Comparison of ENCODE assay signal across 22 cellular contexts in genomic region chr20:33054791-33055190, GRCh38. TPM values are rescaled to one million over a fixed set of nuclear protein-coding genes. Genes with fewer than 3 reads are reported as not detected.
DNase-seq lines count a peak whose midpoint lies in the region; ATAC-seq, FAIRE-seq and TF ChIP-seq lines count a peak whose summit lies in the region.
"Had no signal": no experiment of that assay in that cellular context is flagged by ENCODE, and none has a peak within 500 bp of the region (broad histone marks: within the 10 kb centered on the region; RNA-seq: fewer than 3 reads in every experiment).

No MANE protein-coding gene starts in this region.

- H3K23ac ChIP-seq in neuronal stem cell (ENCODE audit: low read depth, low read length, poor library complexity): no peak overlapping the region

- CTCF ChIA-PET in HepG2 (lab: Yijun Ruan, JAX; ENCODE audit: low intra/inter-chr PET ratio, low total read pairs): no interaction called here

- H3K4me1 ChIP-seq in HepG2 (ENCODE audit: insufficient read depth, low read length): peaks cover 17% of the 10 kb centered on the region
- H3K4me1 ChIP-seq in right lobe of liver: no peaks in the 10 kb centered on the region
- peaks cover 4% of the 10 kb centered on the region; the same call in 1 of the 2 replicates for H3K4me1 ChIP-seq in SJCRH30
- H3K4me1 ChIP-seq in neuronal stem cell (ENCODE audit: control insufficient read depth in 2 of 2, insufficient read depth in 1 of 2, low read depth in 1 of 2, low read length in 2 of 2): peaks cover 0 to 5% of the 10 kb centered on the region in 2 donors
- H3K4me1 ChIP-seq: A549 had no signal

- intact Hi-C loops in HepG2 (cut with micrococcal nuclease; ENCODE audit: unreplicated experiment): no loop called here
- intact Hi-C loops in right lobe of liver (cut with DNase I): no loop called here

- no peak overlapping the region for H2BK15ac ChIP-seq in neuronal stem cell (ENCODE audit: low read length)

- no peak for TF ChIP-seq EP300 in HepG2 (IDR thresholded peaks at IDR 0.05; ENCODE audit: low read depth in 2 of 2, low read length in 2 of 2)
- TF ChIP-seq EP300 in HepG2 (CRISPR knock-in tag; IDR thresholded peaks at IDR 0.05; ENCODE audit: borderline replicate concordance): no peak

- H3K27ac ChIP-seq in HepG2 (ENCODE audit: extremely low read length, insufficient read depth, low read length) (no peak overlapping the region), right lobe of liver (no peak overlapping the region), SJCRH30 (no peak overlapping the region), neuronal stem cell (replicated peaks; ENCODE audit: low read length) (no peak overlapping the region)
- H3K27ac ChIP-seq: A549 had no signal

- TF ChIP-seq CTCF in HepG2 (CRISPR knock-in tag; IDR thresholded peaks at IDR 0.05) (no peak), right lobe of liver (IDR thresholded peaks at IDR 0.05) (no peak)

- ATAC-seq in HepG2: no peak
- ATAC-seq in right lobe of liver: no peak
- no peak for ATAC-seq in GM18870 (IDR thresholded peaks at IDR 0.05; ENCODE audit: unreplicated experiment)
- ATAC-seq: GM12878, GM23338, HCT116 had no signal

- BruUV-seq in HepG2 (replicated peaks; lab: Mats Ljungman, UMichigan): no TSS peak

- no peak overlapping the region for H3K4ac ChIP-seq in neuronal stem cell (ENCODE audit: low read length)

- POLR2A ChIA-PET in HepG2 (lab: Yijun Ruan, JAX): no interaction called here

- H3K9me3 ChIP-seq in HepG2 (ENCODE audit: low read length) (no peaks in the 10 kb centered on the region), right lobe of liver (no peaks in the 10 kb centered on the region), SJCRH30 (replicated peaks) (no peaks in the 10 kb centered on the region), neuronal stem cell (replicated peaks in 1 of 2; ENCODE audit: control insufficient read depth in 2 of 2, insufficient read depth in 1 of 2, low read depth in 1 of 2, low read length in 2 of 2) (no peaks in the 10 kb centered on the region)
- H3K9me3 ChIP-seq: A549 had no signal

- no peak overlapping the region for H2BK12ac ChIP-seq in neuronal stem cell (ENCODE audit: low read length)

- H2AFZ ChIP-seq in HepG2 (ENCODE audit: low read length): no peak overlapping the region
- no peak overlapping the region for H2AFZ ChIP-seq in neuronal stem cell (ENCODE audit: low read length)
- H2AFZ ChIP-seq: GM23338 had no signal

- H4K20me1 ChIP-seq in HepG2 (ENCODE audit: insufficient read depth, low read length): no peaks in the 10 kb centered on the region

- H3K14ac ChIP-seq in neuronal stem cell (ENCODE audit: low read length): no peak overlapping the region

- FAIRE-seq in HepG2 (lab: Jason Lieb, UNC): no peak
- FAIRE-seq: A549, D721Med, GM12878 had no signal

- no peaks in the 10 kb centered on the region for H3K79me2 ChIP-seq in HepG2 (ENCODE audit: insufficient read depth, low read length)

- no peak overlapping the region for H3K4me2 ChIP-seq in HepG2 (ENCODE audit: low read depth, low read length)
- H3K4me2 ChIP-seq in neuronal stem cell (ENCODE audit: insufficient read depth, low read length, poor library complexity, severe bottlenecking): no peak overlapping the region
- H3K4me2 ChIP-seq: A549, GM23338 had no signal

- no peak overlapping the region for H3K18ac ChIP-seq in neuronal stem cell (ENCODE audit: low read length)

- no peak overlapping the region for H2BK5ac ChIP-seq in neuronal stem cell (ENCODE audit: low read length)

- in situ Hi-C loops in HepG2 (cut with HindIII; ENCODE audit: extremely low pct_ligation_motif_present, low pct_unique_long_range_greater_than_20kb): no loop called here

- H3K27me3 ChIP-seq in HepG2 (ENCODE audit: control insufficient read depth in 1 of 2, insufficient read depth in 2 of 2, low read length in 2 of 2): peaks cover 1 to 46% of the 10 kb centered on the region in 2 experiments; a peak in 4 of 5 replicates
- H3K27me3 ChIP-seq in right lobe of liver: no peaks in the 10 kb centered on the region
- H3K27me3 ChIP-seq in SJCRH30: no peaks in the 10 kb centered on the region
- H3K27me3 ChIP-seq in neuronal stem cell (ENCODE audit: control insufficient read depth in 3 of 3, insufficient read depth in 3 of 3, low read depth in 1 of 3, low read length in 3 of 3): no peaks in the 10 kb centered on the region

- DNase-seq in HepG2 (ENCODE audit: low spot score) (no peak), right lobe of liver (no peak), SJCRH30 (peak; percentile 59 to 72), neuronal stem cell (ENCODE audit: low spot score) (no peak), LoVo (ENCODE audit: low spot score) (no peak)
- DNase-seq: 8988T; CD4-positive, alpha-beta T cell; CD8-positive, alpha-beta memory T cell; DMS 273 treated with DMSO at 0.1 percent for 48 hours; DMS79; EL; GDM1; H9 had no signal

- H3K4me3 ChIP-seq in HepG2 (replicated peaks in 1 of 3; ENCODE audit: insufficient read depth in 1 of 3, low read depth in 2 of 3, low read length in 3 of 3): no peak overlapping the region
- no peak overlapping the region for H3K4me3 ChIP-seq in right lobe of liver
- H3K4me3 ChIP-seq in SJCRH30: no peak overlapping the region
- no peak overlapping the region for H3K4me3 ChIP-seq in neuronal stem cell (ENCODE audit: low read length in 2 of 2)
- H3K4me3 ChIP-seq: A549, GM12878, GM23338 had no signal

- no peak overlapping the region for H2AK5ac ChIP-seq in neuronal stem cell (ENCODE audit: low read depth, low read length)

- no peak for TF ChIP-seq POLR2A in HepG2 (IDR thresholded peaks at IDR 0.05; ENCODE audit: insufficient read depth in 1 of 2, low read depth in 2 of 2, low read length in 2 of 2)
- no peak for TF ChIP-seq POLR2A in right lobe of liver (IDR thresholded peaks at IDR 0.05)

- no peak overlapping the region for H2BK120ac ChIP-seq in neuronal stem cell (ENCODE audit: low read depth, low read length)

- H3K9ac ChIP-seq in HepG2 (ENCODE audit: insufficient read depth, low read depth, low read length) (no peak overlapping the region), neuronal stem cell (ENCODE audit: low read depth, low read length, poor library complexity) (peak overlapping the region; percentile 44)

- TF ChIP-seq RAD21 in HepG2 (CRISPR knock-in tag; IDR thresholded peaks at IDR 0.05): no peak

- H4K91ac ChIP-seq in neuronal stem cell (ENCODE audit: low read depth, low read length, poor library complexity): no peak overlapping the region

- H4K8ac ChIP-seq in neuronal stem cell (ENCODE audit: low read depth, low read length): no peak overlapping the region

- H3K79me1 ChIP-seq in neuronal stem cell (ENCODE audit: low read depth, low read length): no peaks in the 10 kb centered on the region

- H3K36me3 ChIP-seq in HepG2 (replicated peaks in 1 of 2; ENCODE audit: control insufficient read depth in 1 of 2, insufficient read depth in 2 of 2, low read length in 2 of 2) (no peaks in the 10 kb centered on the region), right lobe of liver (no peaks in the 10 kb centered on the region), SJCRH30 (no peaks in the 10 kb centered on the region), neuronal stem cell (replicated peaks in 1 of 2; ENCODE audit: control insufficient read depth in 2 of 2, insufficient read depth in 2 of 2, low read length in 2 of 2) (no peaks in the 10 kb centered on the region)

- 41% methylated on average over 2 of the region's 2 CpGs for WGBS in HepG2 (ENCODE audit: low lambda C conversion rate)
- WGBS in right lobe of liver (ENCODE audit: insufficient coverage, low coverage, low lambda C conversion rate, missing lambda C conversion rate): 86% methylated on average over 1 of the region's 2 CpGs
- WGBS in neuronal stem cell (ENCODE audit: extremely low coverage in 2 of 2, insufficient read length in 2 of 2, insufficient replicate concordance in 1 of 2), 2 donors: no CpG with 5 or more reads among the region's 2 CpGs

RNA-seq across cellular contexts. Expression of gene BPIFB3, which starts 1.1 kb away (rescaled TPM):
- total RNA-seq in HepG2 (2016; rRNA removed; fragmentation: Illumina TruSeq; extraction: Trizol): not detected in 2 replicates
- not detected in 2 replicates for total RNA-seq in HepG2 (2016; cell fraction: cytosol; rRNA removed; fragmentation: Illumina TruSeq; extraction: Trizol; ENCODE audit: low read depth)
- total RNA-seq in HepG2 (2016; cell fraction: insoluble cytoplasmic fraction; rRNA removed; fragmentation: Illumina TruSeq; extraction: Trizol): not detected in 2 replicates
- total RNA-seq in HepG2 (2016; cell fraction: membrane; rRNA removed; fragmentation: Illumina TruSeq; extraction: Trizol): not detected in 2 replicates
- total RNA-seq in HepG2 (2016; cell fraction: nucleus; rRNA removed; fragmentation: Illumina TruSeq; extraction: Trizol): not detected in 2 replicates
- polyA plus RNA-seq in HepG2 (2011; rRNA removed): 0.09 TPM in 1 of 2 replicates, not detected in the other
- polyA plus RNA-seq in HepG2 (2011; cell fraction: cytosol; rRNA removed): not detected in 2 replicates
- 0.21 TPM in 1 of 2 replicates, not detected in the other for polyA plus RNA-seq in HepG2 (2011; cell fraction: nucleus; rRNA removed)
- not detected in 2 replicates for polyA plus RNA-seq in HepG2 (2012)
- polyA plus RNA-seq in HepG2 (2016; cell fraction: cytosol; fragmentation: Illumina TruSeq; extraction: Trizol; ENCODE audit: low read depth): not detected in 2 replicates
- polyA plus RNA-seq in HepG2 (2016; cell fraction: insoluble cytoplasmic fraction; fragmentation: Illumina TruSeq; extraction: Trizol; ENCODE audit: low read depth): not detected in 2 replicates
- not detected in 2 replicates for polyA plus RNA-seq in HepG2 (2016; cell fraction: membrane; fragmentation: Illumina TruSeq; extraction: Trizol; ENCODE audit: low read depth)
- not detected in 2 replicates for polyA plus RNA-seq in HepG2 (2016; cell fraction: nucleus; fragmentation: Illumina TruSeq; extraction: Trizol; ENCODE audit: insufficient read depth, low read depth)
- not detected in 2 replicates for polyA minus RNA-seq in HepG2 (2011; rRNA and poly(A)+ RNA removed; ENCODE audit: low replicate concordance)
- polyA minus RNA-seq in HepG2 (2011; cell fraction: cytosol; rRNA and poly(A)+ RNA removed): not detected in 2 replicates
- not detected in 2 replicates for polyA minus RNA-seq in HepG2 (2011; cell fraction: nucleus; rRNA and poly(A)+ RNA removed)
- total RNA-seq in right lobe of liver: not detected
- 0.26 and 0.43 TPM in 2 replicates for total RNA-seq in SJCRH30 (2014; rRNA removed; shearing (Covaris generic))
- not detected for polyA plus RNA-seq in neuronal stem cell (2013, experiment 1 of 2)
- not detected for polyA plus RNA-seq in neuronal stem cell (2013, experiment 2 of 2)
- total RNA-seq: CD4-positive, alpha-beta T cell; CD8-positive, alpha-beta memory T cell; GM12878; GM23338; H4; H9 had no signal
- polyA plus RNA-seq: A549; BJ; CD14-positive monocyte; CD8-positive, alpha-beta memory T cell; GM12878; GM23338 had no signal

RNA-seq across cellular contexts. Expression of gene BPIFB6, which starts 23.3 kb away (rescaled TPM):
- total RNA-seq in HepG2 (2016; rRNA removed; fragmentation: Illumina TruSeq; extraction: Trizol) (0.13 TPM in 1 of 2 replicates, not detected in the other), right lobe of liver (not detected)
- not detected in 2 replicates for total RNA-seq in HepG2 (2016; cell fraction: cytosol; rRNA removed; fragmentation: Illumina TruSeq; extraction: Trizol; ENCODE audit: low read depth)
- not detected in 2 replicates for total RNA-seq in HepG2 (2016; cell fraction: insoluble cytoplasmic fraction; rRNA removed; fragmentation: Illumina TruSeq; extraction: Trizol)
- total RNA-seq in HepG2 (2016; cell fraction: membrane; rRNA removed; fragmentation: Illumina TruSeq; extraction: Trizol): not detected in 2 replicates
- 0.28 TPM in 1 of 2 replicates, not detected in the other for total RNA-seq in HepG2 (2016; cell fraction: nucleus; rRNA removed; fragmentation: Illumina TruSeq; extraction: Trizol)
- 1.7 and 3.1 TPM in 2 replicates for polyA plus RNA-seq in HepG2 (2011; rRNA removed)
- 0.36 and 0.92 TPM in 2 replicates for polyA plus RNA-seq in HepG2 (2011; cell fraction: cytosol; rRNA removed)
- 16.0 and 30.7 TPM in 2 replicates for polyA plus RNA-seq in HepG2 (2011; cell fraction: nucleus; rRNA removed)
- 1.9 and 4.7 TPM in 2 replicates for polyA plus RNA-seq in HepG2 (2012)
- polyA plus RNA-seq in HepG2 (2016; cell fraction: cytosol; fragmentation: Illumina TruSeq; extraction: Trizol; ENCODE audit: low read depth): not detected in 2 replicates
- polyA plus RNA-seq in HepG2 (2016; cell fraction: insoluble cytoplasmic fraction; fragmentation: Illumina TruSeq; extraction: Trizol; ENCODE audit: low read depth): not detected in 2 replicates
- not detected in 2 replicates for polyA plus RNA-seq in HepG2 (2016; cell fraction: membrane; fragmentation: Illumina TruSeq; extraction: Trizol; ENCODE audit: low read depth)
- 0.32 TPM in 1 of 2 replicates, not detected in the other for polyA plus RNA-seq in HepG2 (2016; cell fraction: nucleus; fragmentation: Illumina TruSeq; extraction: Trizol; ENCODE audit: insufficient read depth, low read depth)
- 2.3 TPM in 1 of 2 replicates, not detected in the other for polyA minus RNA-seq in HepG2 (2011; rRNA and poly(A)+ RNA removed; ENCODE audit: low replicate concordance)
- not detected in 2 replicates for polyA minus RNA-seq in HepG2 (2011; cell fraction: cytosol; rRNA and poly(A)+ RNA removed)
- polyA minus RNA-seq in HepG2 (2011; cell fraction: nucleus; rRNA and poly(A)+ RNA removed): 2.2 and 2.5 TPM in 2 replicates
- not detected in 2 replicates for total RNA-seq in SJCRH30 (2014; rRNA removed; shearing (Covaris generic))
- not detected for polyA plus RNA-seq in neuronal stem cell (2013, experiment 1 of 2)
- polyA plus RNA-seq in neuronal stem cell (2013, experiment 2 of 2): not detected
- total RNA-seq: CD4-positive, alpha-beta T cell; CD8-positive, alpha-beta memory T cell; GM12878; GM23338; H4; H9 had no signal
- polyA plus RNA-seq: A549; BJ; CD14-positive monocyte; CD8-positive, alpha-beta memory T cell; GM12878; GM23338 had no signal

RNA-seq across cellular contexts. Expression of gene BPIFB4, which starts 24.7 kb away (rescaled TPM):
- not detected in 2 replicates for total RNA-seq in HepG2 (2016; rRNA removed; fragmentation: Illumina TruSeq; extraction: Trizol)
- not detected in 2 replicates for total RNA-seq in HepG2 (2016; cell fraction: cytosol; rRNA removed; fragmentation: Illumina TruSeq; extraction: Trizol; ENCODE audit: low read depth)
- total RNA-seq in HepG2 (2016; cell fraction: insoluble cytoplasmic fraction; rRNA removed; fragmentation: Illumina TruSeq; extraction: Trizol): not detected in 2 replicates
- not detected in 2 replicates for total RNA-seq in HepG2 (2016; cell fraction: membrane; rRNA removed; fragmentation: Illumina TruSeq; extraction: Trizol)
- not detected in 2 replicates for total RNA-seq in HepG2 (2016; cell fraction: nucleus; rRNA removed; fragmentation: Illumina TruSeq; extraction: Trizol)
- polyA plus RNA-seq in HepG2 (2011; rRNA removed): 0.09 and 0.13 TPM in 2 replicates
- 0.06 and 0.07 TPM in 2 replicates for polyA plus RNA-seq in HepG2 (2011; cell fraction: cytosol; rRNA removed)
- 0.32 and 0.36 TPM in 2 replicates for polyA plus RNA-seq in HepG2 (2011; cell fraction: nucleus; rRNA removed)
- not detected in 2 replicates for polyA plus RNA-seq in HepG2 (2012)
- polyA plus RNA-seq in HepG2 (2016; cell fraction: cytosol; fragmentation: Illumina TruSeq; extraction: Trizol; ENCODE audit: low read depth): not detected in 2 replicates
- polyA plus RNA-seq in HepG2 (2016; cell fraction: insoluble cytoplasmic fraction; fragmentation: Illumina TruSeq; extraction: Trizol; ENCODE audit: low read depth): not detected in 2 replicates
- polyA plus RNA-seq in HepG2 (2016; cell fraction: membrane; fragmentation: Illumina TruSeq; extraction: Trizol; ENCODE audit: low read depth): not detected in 2 replicates
- not detected in 2 replicates for polyA plus RNA-seq in HepG2 (2016; cell fraction: nucleus; fragmentation: Illumina TruSeq; extraction: Trizol; ENCODE audit: insufficient read depth, low read depth)
- not detected in 2 replicates for polyA minus RNA-seq in HepG2 (2011; rRNA and poly(A)+ RNA removed; ENCODE audit: low replicate concordance)
- polyA minus RNA-seq in HepG2 (2011; cell fraction: cytosol; rRNA and poly(A)+ RNA removed): not detected in 2 replicates
- not detected in 2 replicates for polyA minus RNA-seq in HepG2 (2011; cell fraction: nucleus; rRNA and poly(A)+ RNA removed)
- total RNA-seq in right lobe of liver: not detected
- 3.2 and 3.9 TPM in 2 replicates for total RNA-seq in SJCRH30 (2014; rRNA removed; shearing (Covaris generic))
- not detected for polyA plus RNA-seq in neuronal stem cell (2013, experiment 1 of 2)
- polyA plus RNA-seq in neuronal stem cell (2013, experiment 2 of 2): not detected
- total RNA-seq: CD4-positive, alpha-beta T cell; CD8-positive, alpha-beta memory T cell; GM12878; GM23338; H4; H9 had no signal
- polyA plus RNA-seq: A549; BJ; CD14-positive monocyte; CD8-positive, alpha-beta memory T cell; GM23338 had no signal

RNA-seq across cellular contexts. Expression of gene BPIFB2, which starts 47.3 kb away (rescaled TPM):
- total RNA-seq in HepG2 (2016; rRNA removed; fragmentation: Illumina TruSeq; extraction: Trizol) (27.4 and 54.5 TPM in 2 replicates), right lobe of liver (under 1 TPM in 1 of 6 experiments, not detected in 5; 0.12 TPM)
- total RNA-seq in HepG2 (2016; cell fraction: cytosol; rRNA removed; fragmentation: Illumina TruSeq; extraction: Trizol; ENCODE audit: low read depth): 7.1 and 9.6 TPM in 2 replicates
- total RNA-seq in HepG2 (2016; cell fraction: insoluble cytoplasmic fraction; rRNA removed; fragmentation: Illumina TruSeq; extraction: Trizol): 23.9 and 58.5 TPM in 2 replicates
- 14.4 and 19.0 TPM in 2 replicates for total RNA-seq in HepG2 (2016; cell fraction: membrane; rRNA removed; fragmentation: Illumina TruSeq; extraction: Trizol)
- 67.6 and 73.6 TPM in 2 replicates for total RNA-seq in HepG2 (2016; cell fraction: nucleus; rRNA removed; fragmentation: Illumina TruSeq; extraction: Trizol)
- polyA plus RNA-seq in HepG2 (2011; rRNA removed): 902 and 1,439 TPM in 2 replicates
- polyA plus RNA-seq in HepG2 (2011; cell fraction: cytosol; rRNA removed): 445 and 477 TPM in 2 replicates
- polyA plus RNA-seq in HepG2 (2011; cell fraction: nucleus; rRNA removed): 3,378 and 3,757 TPM in 2 replicates
- polyA plus RNA-seq in HepG2 (2012): 748 and 877 TPM in 2 replicates
- polyA plus RNA-seq in HepG2 (2016; cell fraction: cytosol; fragmentation: Illumina TruSeq; extraction: Trizol; ENCODE audit: low read depth): 16.7 and 20.1 TPM in 2 replicates
- polyA plus RNA-seq in HepG2 (2016; cell fraction: insoluble cytoplasmic fraction; fragmentation: Illumina TruSeq; extraction: Trizol; ENCODE audit: low read depth): 40.9 and 50.4 TPM in 2 replicates
- polyA plus RNA-seq in HepG2 (2016; cell fraction: membrane; fragmentation: Illumina TruSeq; extraction: Trizol; ENCODE audit: low read depth): 25.2 and 26.1 TPM in 2 replicates
- polyA plus RNA-seq in HepG2 (2016; cell fraction: nucleus; fragmentation: Illumina TruSeq; extraction: Trizol; ENCODE audit: insufficient read depth, low read depth): 205 and 206 TPM in 2 replicates
- polyA minus RNA-seq in HepG2 (2011; rRNA and poly(A)+ RNA removed; ENCODE audit: low replicate concordance): 0.19 and 1,018 TPM in 2 replicates
- 235 and 377 TPM in 2 replicates for polyA minus RNA-seq in HepG2 (2011; cell fraction: cytosol; rRNA and poly(A)+ RNA removed)
- 642 and 673 TPM in 2 replicates for polyA minus RNA-seq in HepG2 (2011; cell fraction: nucleus; rRNA and poly(A)+ RNA removed)
- not detected in 2 replicates for total RNA-seq in SJCRH30 (2014; rRNA removed; shearing (Covaris generic))
- not detected for polyA plus RNA-seq in neuronal stem cell (2013, experiment 1 of 2)
- polyA plus RNA-seq in neuronal stem cell (2013, experiment 2 of 2): 0.03 TPM
- total RNA-seq: CD4-positive, alpha-beta T cell; CD8-positive, alpha-beta memory T cell; GM12878; GM23338; H4; H9 had no signal
- polyA plus RNA-seq: A549; BJ; CD14-positive monocyte; CD8-positive, alpha-beta memory T cell; GM12878; GM23338 had no signal

RNA-seq across cellular contexts. Expression of gene SUN5, which starts 50.6 kb away (rescaled TPM):
- not detected in 2 replicates for total RNA-seq in HepG2 (2016; rRNA removed; fragmentation: Illumina TruSeq; extraction: Trizol)
- not detected in 2 replicates for total RNA-seq in HepG2 (2016; cell fraction: cytosol; rRNA removed; fragmentation: Illumina TruSeq; extraction: Trizol; ENCODE audit: low read depth)
- total RNA-seq in HepG2 (2016; cell fraction: insoluble cytoplasmic fraction; rRNA removed; fragmentation: Illumina TruSeq; extraction: Trizol): not detected in 2 replicates
- not detected in 2 replicates for total RNA-seq in HepG2 (2016; cell fraction: membrane; rRNA removed; fragmentation: Illumina TruSeq; extraction: Trizol)
- total RNA-seq in HepG2 (2016; cell fraction: nucleus; rRNA removed; fragmentation: Illumina TruSeq; extraction: Trizol): not detected in 2 replicates
- polyA plus RNA-seq in HepG2 (2011; rRNA removed): not detected in 2 replicates
- not detected in 2 replicates for polyA plus RNA-seq in HepG2 (2011; cell fraction: cytosol; rRNA removed)
- not detected in 2 replicates for polyA plus RNA-seq in HepG2 (2011; cell fraction: nucleus; rRNA removed)
- polyA plus RNA-seq in HepG2 (2012): not detected in 2 replicates
- not detected in 2 replicates for polyA plus RNA-seq in HepG2 (2016; cell fraction: cytosol; fragmentation: Illumina TruSeq; extraction: Trizol; ENCODE audit: low read depth)
- not detected in 2 replicates for polyA plus RNA-seq in HepG2 (2016; cell fraction: insoluble cytoplasmic fraction; fragmentation: Illumina TruSeq; extraction: Trizol; ENCODE audit: low read depth)
- not detected in 2 replicates for polyA plus RNA-seq in HepG2 (2016; cell fraction: membrane; fragmentation: Illumina TruSeq; extraction: Trizol; ENCODE audit: low read depth)
- polyA plus RNA-seq in HepG2 (2016; cell fraction: nucleus; fragmentation: Illumina TruSeq; extraction: Trizol; ENCODE audit: insufficient read depth, low read depth): not detected in 2 replicates
- polyA minus RNA-seq in HepG2 (2011; rRNA and poly(A)+ RNA removed; ENCODE audit: low replicate concordance): not detected in 2 replicates
- not detected in 2 replicates for polyA minus RNA-seq in HepG2 (2011; cell fraction: cytosol; rRNA and poly(A)+ RNA removed)
- not detected in 2 replicates for polyA minus RNA-seq in HepG2 (2011; cell fraction: nucleus; rRNA and poly(A)+ RNA removed)
- not detected for total RNA-seq in right lobe of liver
- not detected in 2 replicates for total RNA-seq in SJCRH30 (2014; rRNA removed; shearing (Covaris generic))
- polyA plus RNA-seq in neuronal stem cell (2013, experiment 1 of 2): not detected
- not detected for polyA plus RNA-seq in neuronal stem cell (2013, experiment 2 of 2)
- total RNA-seq: CD4-positive, alpha-beta T cell; CD8-positive, alpha-beta memory T cell; GM12878; GM23338; H4; H9 had no signal
- polyA plus RNA-seq: A549; BJ; CD14-positive monocyte; CD8-positive, alpha-beta memory T cell; GM12878; GM23338 had no signal

Comparison
In these comparisons a context has a peak if more than half of its experiments do, and no peak if none do; other contexts are left out.
1. DNase-seq: peak in SJCRH30 (2 of 2); none in HepG2 (single experiment), right lobe of liver (0 of 3), neuronal stem cell (single experiment) and LoVo (single experiment).